Comparison of ENCODE assay signal across 15 cellular contexts in genomic region chr7:138797715-138798320, GRCh38. TPM values are rescaled to one million over a fixed set of nuclear protein-coding genes. Genes with fewer than 3 reads are reported as not detected.
DNase-seq lines count a peak whose midpoint lies in the region; ATAC-seq and TF ChIP-seq lines count a peak whose summit lies in the region.
"Had no signal": no experiment of that assay in that cellular context is flagged by ENCODE, and none has a peak within 500 bp of the region (broad histone marks: within the 10 kb centered on the region; RNA-seq: fewer than 3 reads in every experiment).

TSS of gene ATP6V0A4 (minus strand) at chr7:138798196. CDS start at chr7:138771247, 26,949 bp downstream.
TSS of gene TMEM213 (plus strand) at chr7:138797994. CDS start at chr7:138798105, 111 bp downstream.

- no peak within 1 kb of the TSS for H2AFZ ChIP-seq in PC-3 (ENCODE audit: low read length)

- peaks cover 3% of the 10 kb centered on the region for H3K4me1 Mint-ChIP-seq in T-helper 17 cell
- peaks cover 7% of the 10 kb centered on the region for H3K4me1 Mint-ChIP-seq in progenitor cell of endocrine pancreas (ENCODE audit: low read depth)

- no peaks in the 10 kb centered on the region for H3K79me2 ChIP-seq in PC-3 (ENCODE audit: low read length)

- no TSS peak for BruUV-seq in PC-3 (replicated peaks; lab: Mats Ljungman, UMichigan)

- peaks cover 21% of the 10 kb centered on the region for H3K4me1 ChIP-seq in HUES48 (ENCODE audit: control insufficient read depth, insufficient read depth, low read length)
- H3K4me1 ChIP-seq in PC-3 (ENCODE audit: insufficient read depth, low read length): no peaks in the 10 kb centered on the region
- no peaks in the 10 kb centered on the region for H3K4me1 ChIP-seq in tibial nerve
- H3K4me1 ChIP-seq: thyroid gland had no signal

- H3K27me3 Mint-ChIP-seq in T-helper 17 cell: peaks cover 22% of the 10 kb centered on the region
- peaks cover 22% of the 10 kb centered on the region for H3K27me3 Mint-ChIP-seq in progenitor cell of endocrine pancreas

- peak within 1 kb of the TSS; percentile 3; the same call in 1 of the 2 replicates for H3K4me3 ChIP-seq in HUES48 (ENCODE audit: low read depth, low read length)
- H3K4me3 ChIP-seq in PC-3 (ENCODE audit: low read length): no peak within 1 kb of the TSS
- no peak within 1 kb of the TSS for H3K4me3 ChIP-seq in tibial nerve
- H3K4me3 ChIP-seq: thyroid gland had no signal

- H3K9me3 ChIP-seq in HUES48 (ENCODE audit: control insufficient read depth, insufficient read depth, low read length) (no peaks in the 10 kb centered on the region), T-helper 17 cell (ENCODE audit: control insufficient read depth, low read length, poor library complexity, severe bottlenecking) (no peaks in the 10 kb centered on the region), PC-3 (ENCODE audit: low read length) (no peaks in the 10 kb centered on the region), tibial nerve (no peaks in the 10 kb centered on the region)
- H3K9me3 ChIP-seq: thyroid gland had no signal

- no peaks in the 10 kb centered on the region for H3K9me3 Mint-ChIP-seq in progenitor cell of endocrine pancreas (ENCODE audit: low read depth)

- DNase-seq in T-helper 17 cell (no peak), iPS-NIHi11 (ENCODE audit: low spot score) (peak; percentile 67), progenitor cell of endocrine pancreas (ENCODE audit: low spot score, unreplicated experiment) (peak; percentile 23), mesenteric fat pad (ENCODE audit: low spot score) (no peak), PC-3 (no peak), tibial nerve (ENCODE audit: low spot score in 2 of 2) (no peak)
- DNase-seq: activated CD8-positive, alpha-beta memory T cell treated with anti-CD3 and anti-CD28 coated beads, Interleukin-2, amount 50 U/mL, for 4 hours; foreskin melanocyte; MV-4-11; NCI-H446; thyroid gland had no signal

- H3K4me2 ChIP-seq in PC-3 (ENCODE audit: low read length): no peak within 1 kb of the TSS

- H3K36me3 ChIP-seq in HUES48 (ENCODE audit: control insufficient read depth, insufficient read depth, low read length) (no peaks in the 10 kb centered on the region), PC-3 (ENCODE audit: low read depth, low read length) (no peaks in the 10 kb centered on the region), tibial nerve (no peaks in the 10 kb centered on the region)
- H3K36me3 ChIP-seq: thyroid gland had no signal

- H3K4me3 Mint-ChIP-seq in T-helper 17 cell (no peak within 1 kb of the TSS), progenitor cell of endocrine pancreas (ENCODE audit: low read depth) (peak within 1 kb of the TSS; percentile 50)

- CTCF ChIA-PET in PC-3 (lab: Charles Lee): no interaction called here

- no peaks in the 10 kb centered on the region for H4K20me1 ChIP-seq in PC-3 (ENCODE audit: low read length)

- WGBS in tibial nerve, 2 donors: 16 to 18% methylated on average over 14 of the region's 14 CpGs

- no peak for TF ChIP-seq CTCF in progenitor cell of endocrine pancreas (IDR thresholded peaks at IDR 0.05; ENCODE audit: unreplicated experiment)
- TF ChIP-seq CTCF in PC-3 (conservative IDR thresholded peaks at IDR 0.05; ENCODE audit: low read depth, low read length): no peak
- TF ChIP-seq CTCF in tibial nerve (IDR thresholded peaks at IDR 0.05): no peak

- H3K27ac ChIP-seq in HUES48 (ENCODE audit: low read depth, low read length): peak within 1 kb of the TSS; percentile 8
- H3K27ac ChIP-seq in PC-3 (ENCODE audit: low read length): no peak within 1 kb of the TSS
- H3K27ac ChIP-seq in tibial nerve: no peak within 1 kb of the TSS
- H3K27ac ChIP-seq: C4-2B, RWPE1, thyroid gland had no signal

- POLR2A ChIA-PET in PC-3 (lab: Charles Lee; ENCODE audit: unreplicated experiment): no interaction called here

- no peaks in the 10 kb centered on the region for H3F3A ChIP-seq in PC-3 (ENCODE audit: low read length, unreplicated experiment)

- H3K36me3 Mint-ChIP-seq in T-helper 17 cell (ENCODE audit: low read depth) (no peaks in the 10 kb centered on the region), progenitor cell of endocrine pancreas (ENCODE audit: insufficient read depth) (no peaks in the 10 kb centered on the region)

- ATAC-seq in T-helper 17 cell (peak; percentile 57), PC-3 (no peak)

- TF ChIP-seq EP300 in tibial nerve (IDR thresholded peaks at IDR 0.05): no peak

- H3K9ac ChIP-seq in HUES48 (ENCODE audit: low read depth, low read length) (no peak within 1 kb of the TSS), PC-3 (ENCODE audit: low read length) (no peak within 1 kb of the TSS)

- H3K27ac Mint-ChIP-seq in T-helper 17 cell: no peak within 1 kb of the TSS
- no peak within 1 kb of the TSS for H3K27ac Mint-ChIP-seq in progenitor cell of endocrine pancreas

- intact Hi-C loops in PC-3 (cut with micrococcal nuclease): no loop called here

- peaks cover 8% of the 10 kb centered on the region; the same call in 1 of the 2 replicates for H3K27me3 ChIP-seq in HUES48 (ENCODE audit: control insufficient read depth, insufficient read depth, low read length)
- H3K27me3 ChIP-seq in PC-3 (ENCODE audit: low read length): no peaks in the 10 kb centered on the region
- no peaks in the 10 kb centered on the region for H3K27me3 ChIP-seq in tibial nerve
- H3K27me3 ChIP-seq: thyroid gland had no signal

- TF ChIP-seq POLR2A in tibial nerve (IDR thresholded peaks at IDR 0.05): no peak

- no peaks in the 10 kb centered on the region for H3K9me2 ChIP-seq in PC-3 (replicated peaks; ENCODE audit: low read length)

RNA-seq across cellular contexts. Expression of gene ATP6V0A4, which starts in this region (rescaled TPM):
- total RNA-seq in T-helper 17 cell (not detected), progenitor cell of endocrine pancreas (0.50 and 0.89 TPM in 2 replicates), mesenteric fat pad (not detected), PC-3 (2014; rRNA removed) (0.86 and 1.0 TPM in 2 replicates), tibial nerve (not detected)
- total RNA-seq: thyroid gland had no signal

RNA-seq across cellular contexts. Expression of gene TMEM213, which starts in this region (rescaled TPM):
- not detected for total RNA-seq in T-helper 17 cell
- total RNA-seq in progenitor cell of endocrine pancreas: not detected in 2 replicates
- not detected for total RNA-seq in mesenteric fat pad
- total RNA-seq in PC-3 (2014; rRNA removed): not detected in 2 replicates
- total RNA-seq in tibial nerve: not detected
- total RNA-seq: kidney epithelial cell, thyroid gland had no signal

Comparison
In these comparisons a context has a peak if more than half of its experiments do, and no peak if none do; other contexts are left out.
1. Peak in ATAC-seq in T-helper 17 cell; RNA of the genes that start here not detected or under 1 TPM.
2. Peak in DNase-seq in progenitor cell of endocrine pancreas; RNA of the genes that start here not detected or under 1 TPM.